In genomic region chr1:167416506-167416905, GRCh38 we compare ENCODE assay signal across 20 cellular contexts.
"Had no signal": no experiment of that assay in that cellular context is flagged by ENCODE, and none has a peak within 500 bp of the region (broad histone marks: within the 10 kb centered on the region; RNA-seq: fewer than 3 reads in every experiment).

No MANE protein-coding gene starts in this region.

- H3K4me2 ChIP-seq: hepatocyte had no signal

- DNase-seq: activated CD4-positive, alpha-beta T cell treated with anti-CD3 and anti-CD28 coated beads, Interleukin-2, amount 10 ng/mL, durations not matched to agents 7 days and 5 days; activated CD4-positive, CD25-positive, alpha-beta regulatory T cell; activated CD8-positive, alpha-beta memory T cell treated with anti-CD3 and anti-CD28 coated beads, Interleukin-2, amount 50 U/mL, for 4 hours; activated effector memory CD4-positive, alpha-beta T cell treated with anti-CD3 and anti-CD28 coated beads, Interleukin-2, amount 50 U/mL, for 16 hours; activated naive CD4-positive, alpha-beta T cell treated with anti-CD3 and anti-CD28 coated beads, Interleukin-2, amount 50 U/mL, for 16 hours; activated T-cell treated with anti-CD3 and anti-CD28 coated beads, Interleukin-2, amount 50 U/mL, for 48 hours; cerebellar nuclear complex; cortex of kidney; effector CD4-positive, alpha-beta T cell; naive thymus-derived CD8-positive, alpha-beta T cell; sigmoid colon; spleen; stimulated activated CD8-positive, alpha-beta memory T cell treated with anti-CD3 and anti-CD28 coated beads, Interleukin-4, amount 100 ng/mL, for 48 hours; stimulated activated naive CD8-positive, alpha-beta T cell treated with anti-CD3 and anti-CD28 coated beads, Interleukin-15, Interleukin-2, amounts not matched to agents 100 U/mL and 50 U/mL, for 24 hours had no signal

- ATAC-seq: naive thymus-derived CD8-positive, alpha-beta T cell; stimulated activated naive CD8-positive, alpha-beta T cell treated with anti-CD3 and anti-CD28 coated beads, Interleukin-15, Interleukin-2, amounts not matched to agents 100 U/mL and 50 U/mL, for 24 hours had no signal

- H3K27ac ChIP-seq: hepatocyte, parathyroid adenoma, sigmoid colon, spleen, tibial nerve, vagina had no signal

- H3K4me1 ChIP-seq: parathyroid adenoma, sigmoid colon, vagina had no signal

- H3K9me3 ChIP-seq: sigmoid colon, spleen, tibial nerve, vagina had no signal

- FAIRE-seq: astrocyte, bronchial epithelial cell had no signal

- H3K4me3 ChIP-seq: hepatocyte, sigmoid colon, spleen, tibial nerve, vagina had no signal

- H3K79me2 ChIP-seq: hepatocyte, parathyroid adenoma had no signal

- H2AFZ ChIP-seq: hepatocyte, parathyroid adenoma had no signal

- H3K27me3 ChIP-seq: hepatocyte, sigmoid colon, spleen, tibial nerve, vagina had no signal

- H3K9ac ChIP-seq: parathyroid adenoma had no signal
